In the genomic region with DNA sequence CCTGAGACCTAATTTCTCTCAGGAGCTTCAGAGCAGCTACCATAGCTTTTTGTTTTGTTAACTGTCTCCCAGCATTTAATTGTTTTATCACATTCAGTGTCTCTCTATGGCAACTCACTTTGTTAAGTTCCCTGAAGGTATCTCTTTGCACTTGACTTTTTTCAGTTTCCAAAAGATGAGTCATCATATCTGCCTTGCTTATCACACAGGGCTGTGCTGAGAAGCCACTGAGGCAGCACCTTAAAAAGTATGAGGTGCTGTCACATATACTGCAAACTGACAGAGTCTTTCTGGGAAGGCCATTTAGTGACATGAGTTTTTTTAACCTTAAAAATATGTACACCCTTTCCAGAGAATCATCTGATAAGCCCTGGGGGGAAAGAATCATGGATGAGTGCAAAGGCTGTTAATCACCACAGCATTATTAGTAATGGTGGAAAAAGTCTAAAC, we compare ENCODE assay signal across 20 cellular contexts. TPM values are rescaled to one million over a fixed set of nuclear protein-coding genes. Genes with fewer than 3 reads are reported as not detected.
DNase-seq lines count a peak whose midpoint lies in the region; ATAC-seq and TF ChIP-seq lines count a peak whose summit lies in the region.
"Had no signal": no experiment of that assay in that cellular context is flagged by ENCODE, and none has a peak within 500 bp of the region (broad histone marks: within the 10 kb centered on the region; RNA-seq: fewer than 3 reads in every experiment).

No MANE protein-coding gene starts in this region.

- no peaks in the 10 kb centered on the region for H3K27me3 ChIP-seq in mammary epithelial cell (ENCODE audit: insufficient read depth, low read length)
- H3K27me3 ChIP-seq: SJSA1, tibial nerve had no signal

- intact Hi-C loops in mammary epithelial cell (cut with micrococcal nuclease): no loop called here

- dilution Hi-C loops in mammary epithelial cell (cut with HindIII; ENCODE audit: low sequenced_read_pairs): no loop called here

- no peaks in the 10 kb centered on the region for H3K9me3 ChIP-seq in mammary epithelial cell (replicated peaks; ENCODE audit: insufficient read depth, low read length)

- CTCF ChIA-PET in mammary epithelial cell (lab: Charles Lee; ENCODE audit: low non-redundant PET): interaction anchor here (0.7 kb wide), 1 partner anchor 26 kb away, joined by 3 read pairs; no protein-coding TSS in a partner anchor

- no TSS peak for BruUV-seq in mammary epithelial cell (replicated peaks; lab: Mats Ljungman, UMichigan)

- no peak overlapping the region for H3K9ac ChIP-seq in mammary epithelial cell (ENCODE audit: insufficient read depth, low read length)

- no peak overlapping the region for H2AFZ ChIP-seq in mammary epithelial cell (ENCODE audit: low read depth, low read length)

- H3K36me3 ChIP-seq in mammary epithelial cell (ENCODE audit: insufficient read depth, low read length): no peaks in the 10 kb centered on the region
- H3K36me3 ChIP-seq: SJSA1, tibial nerve had no signal

- peak; percentile 75 for DNase-seq in ELR (ENCODE audit: low read depth)
- DNase-seq in M059J (ENCODE audit: low read depth): peak; percentile 76
- peak; percentile 29 for DNase-seq in mammary epithelial cell
- peak; percentile 34 for DNase-seq in iris pigment epithelial cell (ENCODE audit: low read depth)
- no peak for DNase-seq in T1000 (lab: John Stamatoyannopoulos, UW)
- DNase-seq in NCI-H524 (lab: John Stamatoyannopoulos, UW): no peak
- DNase-seq: activated CD4-positive, alpha-beta T cell treated with anti-CD3 and anti-CD28 coated beads, Interleukin-2, amount 10 ng/mL, durations not matched to agents 24 days and 14 days; activated CD8-positive, alpha-beta memory T cell treated with anti-CD3 and anti-CD28 coated beads, Interleukin-2, amount 10 ng/mL, durations not matched to agents 7 days and 5 days; CD4-positive, alpha-beta memory T cell; Kasumi-1; NCI-H1092 treated with DMSO at 0.1 percent for 48 hours; NCI-H2081 treated with DMSO at 0.1 percent for 48 hours; NCI-H69; occipital lobe; stimulated activated CD4-positive, alpha-beta T cell treated with anti-CD3 and anti-CD28 coated beads, Interleukin-12 subunit alpha, Interleukin-12 subunit beta, amount 100 ng/mL, for 4 hours; stimulated activated CD4-positive, alpha-beta T cell treated with anti-CD3 and anti-CD28 coated beads, Interleukin-4, amount 100 ng/mL, for 4 hours had no signal

- no peaks in the 10 kb centered on the region for H3K79me2 ChIP-seq in mammary epithelial cell (ENCODE audit: insufficient read depth, low read length)

- no peak for TF ChIP-seq CTCF in mammary epithelial cell (conservative IDR thresholded peaks at IDR 0.05 in 1 of 2, IDR thresholded peaks at IDR 0.05 in 1 of 2; ENCODE audit: extremely low read depth in 1 of 2, insufficient read depth in 1 of 2, low read depth in 1 of 2, low read length in 2 of 2)

- in situ Hi-C loops in mammary epithelial cell (cut with MboI; ENCODE audit: low sequenced_read_pairs in 2 of 2): no loop called here

- ATAC-seq in GM21447 (IDR thresholded peaks at IDR 0.05; ENCODE audit: unreplicated experiment): no peak
- ATAC-seq: activated CD8-positive, alpha-beta memory T cell treated with anti-CD3 and anti-CD28 coated beads, Interleukin-2, amount 10 ng/mL, durations not matched to agents 7 days and 5 days had no signal

- H4K20me1 ChIP-seq in mammary epithelial cell (ENCODE audit: insufficient read depth, low read length): no peaks in the 10 kb centered on the region

- H3K4me3 ChIP-seq in mammary epithelial cell (replicated peaks in 1 of 3; ENCODE audit: insufficient read depth in 1 of 3, low read depth in 2 of 3, low read length in 3 of 3): no peak overlapping the region
- H3K4me3 ChIP-seq: SJSA1, tibial nerve had no signal

- no peak overlapping the region for H3K4me2 ChIP-seq in mammary epithelial cell (ENCODE audit: insufficient read depth, low read depth, low read length)

- no peak overlapping the region for H3K27ac ChIP-seq in mammary epithelial cell (ENCODE audit: insufficient read depth, low read depth, low read length)
- H3K27ac ChIP-seq: SJSA1, tibial nerve had no signal

- peaks cover 7% of the 10 kb centered on the region for H3K4me1 ChIP-seq in mammary epithelial cell (ENCODE audit: insufficient read depth, low read length)

RNA-seq across cellular contexts. Expression of a gene that starts 56.8 kb away (rescaled TPM):
- total RNA-seq in M059J (2014; rRNA removed; shearing (Covaris generic)): 15.9 and 18.1 TPM in 2 replicates
- total RNA-seq in mammary epithelial cell: 10 to 100 TPM in 1 of 2 donors, under 1 TPM in 1; 0.49 to 11.3 TPM
- 2.7 TPM for polyA plus RNA-seq in mammary epithelial cell
- 1.3 TPM for polyA minus RNA-seq in mammary epithelial cell
- total RNA-seq: activated CD8-positive, alpha-beta memory T cell treated with anti-CD3 and anti-CD28 coated beads, Interleukin-2, amount 10 ng/mL, durations not matched to agents 7 days and 5 days; CD4-positive, alpha-beta memory T cell; OCI-LY7 had no signal
- polyA plus RNA-seq: CD4-positive, alpha-beta memory T cell had no signal

Comparison
In these comparisons a context has a peak if more than half of its experiments do, and no peak if none do; other contexts are left out.
1. DNase-seq: peak in ELR (single experiment), M059J (single experiment), mammary epithelial cell (single experiment) and iris pigment epithelial cell (single experiment); none in T1000 (single experiment) and NCI-H524 (0 of 2).